8 cellular contexts compared by ENCODE assay signal in the genomic region with DNA sequence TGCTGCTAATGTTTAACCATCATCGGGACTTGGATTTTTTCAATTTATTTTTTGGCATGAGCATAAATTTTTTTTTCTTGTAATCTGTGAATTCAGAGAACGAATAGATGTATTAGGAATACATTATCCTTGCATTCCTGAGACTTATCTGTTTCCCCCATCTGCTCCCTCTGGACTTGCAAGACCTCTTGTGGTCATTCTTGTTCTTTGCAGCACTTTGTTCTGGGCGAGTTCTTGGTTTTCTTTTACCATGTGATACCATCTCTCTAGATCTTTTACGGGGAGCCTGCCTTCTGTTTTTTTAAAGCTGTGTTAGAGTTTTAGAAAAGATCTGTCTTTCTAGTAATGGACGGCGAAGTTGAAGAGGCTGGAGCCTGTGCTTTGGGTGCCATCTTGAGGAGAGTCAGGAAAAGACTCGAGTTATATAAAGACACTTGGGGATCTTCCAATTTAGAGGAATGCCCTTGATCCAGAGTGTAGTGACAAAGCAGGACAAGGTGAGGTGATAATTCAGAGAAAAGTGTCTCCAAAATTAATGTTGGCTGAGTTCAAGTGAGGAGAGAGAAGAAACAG. TPM values are rescaled to one million over a fixed set of nuclear protein-coding genes. Genes with fewer than 3 reads are reported as not detected.
DNase-seq lines count a peak whose midpoint lies in the region; ATAC-seq, FAIRE-seq and TF ChIP-seq lines count a peak whose summit lies in the region.
"Not testable (repeated sequence)": the region's sequence is repeated elsewhere in the genome, so short reads cannot be mapped to it uniquely, and the experiment has no call there.

No MANE protein-coding gene starts in this region.

- peak; percentile 12 for TF ChIP-seq CTCF in AG09319 (IDR thresholded peaks at IDR 0.05; ENCODE audit: low read depth, low read length)
- TF ChIP-seq CTCF in bronchial epithelial cell (IDR thresholded peaks at IDR 0.05; ENCODE audit: insufficient read depth, low read length, severe bottlenecking); lung (IDR thresholded peaks at IDR 0.05; ENCODE audit: control extremely low read depth, extremely low read depth): not testable (repeated sequence)
- peak in 1 of 4 experiments; percentile 34 for TF ChIP-seq CTCF in gastroesophageal sphincter (IDR thresholded peaks at IDR 0.05)

- POLR2A ChIA-PET in T-cell (lab: Charles Lee), result not testable (repeated sequence)

- not testable (repeated sequence) for H3K4me3 Mint-ChIP-seq in T-cell; stimulated activated naive B cell treated with anti-CD40 and anti-IgM and Interleukin-4, amounts not matched to agents 10 μg/mL and 1 μg/mL and 100 μg/mL, for 72 hours

- H3K4me1 Mint-ChIP-seq in T-cell; stimulated activated naive B cell treated with anti-CD40 and anti-IgM and Interleukin-4, amounts not matched to agents 10 μg/mL and 1 μg/mL and 100 μg/mL, for 72 hours: not testable (repeated sequence)

- not testable (repeated sequence) for H3K36me3 Mint-ChIP-seq in T-cell; stimulated activated naive B cell treated with anti-CD40 and anti-IgM and Interleukin-4, amounts not matched to agents 10 μg/mL and 1 μg/mL and 100 μg/mL, for 72 hours

- CTCF ChIA-PET in T-cell (lab: Charles Lee), result not testable (repeated sequence)

- not testable (repeated sequence) for H3K27me3 ChIP-seq in bronchial epithelial cell (ENCODE audit: control insufficient read depth, insufficient read depth, low read length); gastroesophageal sphincter; lung (ENCODE audit: control insufficient read depth, insufficient read depth)

- H3K27ac Mint-ChIP-seq in T-cell; stimulated activated naive B cell treated with anti-CD40 and anti-IgM and Interleukin-4, amounts not matched to agents 10 μg/mL and 1 μg/mL and 100 μg/mL, for 72 hours: not testable (repeated sequence)

- not testable (repeated sequence) for H3K4me1 ChIP-seq in gastroesophageal sphincter; lung (ENCODE audit: control insufficient read depth in 2 of 2, insufficient read depth in 2 of 2, low read length in 2 of 2)

- not testable (repeated sequence) for H3K27ac ChIP-seq in gastroesophageal sphincter; lung (ENCODE audit: low read depth in 1 of 2, low read length in 1 of 2)

- TF ChIP-seq POLR2A in gastroesophageal sphincter (IDR thresholded peaks at IDR 0.05), result not testable (repeated sequence)

- not testable (repeated sequence) for H3K36me3 ChIP-seq in bronchial epithelial cell (ENCODE audit: control insufficient read depth, insufficient read depth, low read length); gastroesophageal sphincter; lung (ENCODE audit: control insufficient read depth in 2 of 2, insufficient read depth in 2 of 2, low read length in 2 of 2)

- WGBS in gastroesophageal sphincter (ENCODE audit: low coverage in 1 of 2), 2 donors, result 13% methylated on average over 4 of the region's 7 CpGs; no CpG with 5 or more reads in 1 of the 2 donors
- 3 to 19% methylated on average over 2 to 3 of the region's 7 CpGs for WGBS in lung, 2 donors

- not testable (repeated sequence) for TF ChIP-seq EP300 in gastroesophageal sphincter (IDR thresholded peaks at IDR 0.05)

- not testable (repeated sequence) for H3K9me3 ChIP-seq in gastroesophageal sphincter; lung (ENCODE audit: control insufficient read depth in 2 of 2, insufficient read depth in 1 of 2, low read length in 1 of 2)

- FAIRE-seq in bronchial epithelial cell (lab: Jason Lieb, UNC), result peak; percentile 7

- not testable (repeated sequence) for H3K9me3 Mint-ChIP-seq in T-cell; stimulated activated naive B cell treated with anti-CD40 and anti-IgM and Interleukin-4, amounts not matched to agents 10 μg/mL and 1 μg/mL and 100 μg/mL, for 72 hours

- H3K4me3 ChIP-seq in bronchial epithelial cell (ENCODE audit: low read depth, low read length); gastroesophageal sphincter; lung: not testable (repeated sequence)

- DNase-seq in AG09319 (ENCODE audit: extremely low read depth, low read depth); T-cell; bronchial epithelial cell (ENCODE audit: low read depth); lung (ENCODE audit: low spot score); stimulated activated naive B cell treated with anti-CD40 and anti-IgM and Interleukin-4, amounts not matched to agents 10 μg/mL and 1 μg/mL and 100 μg/mL, for 72 hours: not testable (repeated sequence)

- ATAC-seq in GM21390 (IDR thresholded peaks at IDR 0.05; ENCODE audit: unreplicated experiment) (peak; percentile 70), HG03064 (IDR thresholded peaks at IDR 0.05; ENCODE audit: low read depth, unreplicated experiment) (peak; percentile 77), T-cell (replicated peaks in 1 of 4) (peak in 3 of 4 experiments; percentile 43 to 68 (median 61)), gastroesophageal sphincter (peak; percentile 79), lung (ENCODE audit: insufficient read depth, low FRiP score) (peak; percentile 75)
- peak; percentile 20 to 34 for ATAC-seq in stimulated activated naive B cell treated with anti-CD40 and anti-IgM and Interleukin-4, amounts not matched to agents 10 μg/mL and 1 μg/mL and 100 μg/mL, for 72 hours (replicated peaks)

- H3K27me3 Mint-ChIP-seq in T-cell; stimulated activated naive B cell treated with anti-CD40 and anti-IgM and Interleukin-4, amounts not matched to agents 10 μg/mL and 1 μg/mL and 100 μg/mL, for 72 hours: not testable (repeated sequence)

RNA-seq across cellular contexts. Expression of a gene that starts 8.3 kb away (rescaled TPM):
- 1 to 10 TPM in 1 of 5 donors, under 1 TPM in 3, not detected in 1; 0.59 to 1.7 (median 0.78) TPM for total RNA-seq in T-cell
- 1.4 TPM in 1 of 2 replicates, not detected in the other for total RNA-seq in bronchial epithelial cell
- not detected for total RNA-seq in gastroesophageal sphincter
- 1 to 10 TPM; 1.1 to 5.9 TPM for total RNA-seq in lung
- under 1 TPM; 0.04 to 0.11 TPM for polyA plus RNA-seq in lung

RNA-seq across cellular contexts. Expression of a gene that starts 57.5 kb away (rescaled TPM):
- total RNA-seq in T-cell, result 10 to 100 TPM; 23.4 to 36.4 (median 31.8) TPM
- total RNA-seq in bronchial epithelial cell, result 1.1 and 2.3 TPM in 2 replicates
- total RNA-seq in gastroesophageal sphincter, result 1 to 10 TPM; 1.9 to 3.4 (median 3.1) TPM
- total RNA-seq in lung, result 1 to 10 TPM; 2.6 to 4.4 TPM
- polyA plus RNA-seq in lung, result 1 to 10 TPM; 1.2 to 3.4 TPM

Comparison
In these comparisons a context has a peak if more than half of its experiments do, and no peak if none do; other contexts are left out.
1. ATAC-seq: peak in every context shown above with its lines; median percentile 79 in gastroesophageal sphincter; 77 in HG03064; 75 in lung; 70 in GM21390; 61 in T-cell; 27 in stimulated activated naive B cell treated with anti-CD40 and anti-IgM and Interleukin-4, amounts not matched to agents 10 μg/mL and 1 μg/mL and 100 μg/mL, for 72 hours.